In genomic region chr1:206596319-206596666, GRCh38 we compare ENCODE assay signal across 15 cellular contexts.
"Had no signal": no experiment of that assay in that cellular context is flagged by ENCODE, and none has a peak within 500 bp of the region (broad histone marks: within the 10 kb centered on the region; RNA-seq: fewer than 3 reads in every experiment).

No MANE protein-coding gene starts in this region.

- H3K27me3 Mint-ChIP-seq: naive B cell, progenitor cell of endocrine pancreas had no signal

- DNase-seq: activated CD4-positive, alpha-beta T cell treated with anti-CD3 and anti-CD28 coated beads for 1 hour; activated gamma-delta T cell; activated T-cell treated with anti-CD3 and anti-CD28 coated beads, Interleukin-2, amount 50 U/mL, for 48 hours; effector CD4-positive, alpha-beta T cell; foreskin keratinocyte; left lung; naive B cell; retina; sigmoid colon; stimulated activated CD4-positive, alpha-beta T cell treated with anti-CD3 and anti-CD28 coated beads, Interleukin-15, amount 100 ng/mL, for 24 hours; stimulated activated naive CD4-positive, alpha-beta T cell; upper lobe of left lung had no signal

- H3K27me3 ChIP-seq: cardiac muscle cell, foreskin keratinocyte, left lung, sigmoid colon, upper lobe of left lung had no signal

- H3K27ac Mint-ChIP-seq: naive B cell, progenitor cell of endocrine pancreas had no signal

- H3K9me3 Mint-ChIP-seq: naive B cell had no signal

- H3K9me3 ChIP-seq: left lung, sigmoid colon, upper lobe of left lung had no signal

- H3K27ac ChIP-seq: cardiac muscle cell, foreskin keratinocyte, left lung, sigmoid colon, upper lobe of left lung had no signal

- H3K4me3 Mint-ChIP-seq: naive B cell had no signal

- ATAC-seq: foreskin keratinocyte, SK-N-SH treated with all-trans-retinoic acid at 6 μM for 48 hours had no signal
